Comparison of ENCODE assay signal across 2 cellular contexts in genomic region chr16:85688586-85689284, GRCh38.
A peak's percentile ranks its signal among the peaks of the same experiment; 100 is the strongest.
TF ChIP-seq lines count a peak whose summit lies in the region.

TSS of gene GINS2 (minus strand) at chr16:85688954. CDS start at chr16:85688898, 56 bp downstream.

TF ChIP-seq in HEK293, 187 proteins besides CTCF, POLR2A, EP300 and RAD21 (continued from another document and continues in another):
- TF ChIP-seq PRDM4 (tag by site-specific recombination; IDR thresholded peaks at IDR 0.05), result no peak
- TF ChIP-seq ZNF514 (tag by site-specific recombination; IDR thresholded peaks at IDR 0.05), result no peak
- TF ChIP-seq ZNF548 (tag by site-specific recombination; IDR thresholded peaks at IDR 0.05), result no peak
- TF ChIP-seq IKZF3 (tag by site-specific recombination; IDR thresholded peaks at IDR 0.05), result no peak
- TF ChIP-seq MZF1 (tag by site-specific recombination; IDR thresholded peaks at IDR 0.05; ENCODE audit: borderline replicate concordance), result no peak
- 0 out of 2 replicates have a peak, but pooled peaks have one; percentile 17 for TF ChIP-seq GLIS1 (tag by site-specific recombination; IDR thresholded peaks at IDR 0.05)
- 0 out of 2 replicates have a peak, but pooled peaks have one; percentile 19 for TF ChIP-seq ZNF513 (tag by site-specific recombination; IDR thresholded peaks at IDR 0.05)
- no peak for TF ChIP-seq ZBTB10 (tag by site-specific recombination; IDR thresholded peaks at IDR 0.05)
- TF ChIP-seq ZNF174 (tag by site-specific recombination; IDR thresholded peaks at IDR 0.05), result no peak
- peak; percentile 35; the same call in 1 of the 2 replicates for TF ChIP-seq KLF1 (tag by site-specific recombination; IDR thresholded peaks at IDR 0.05)
- no peak for TF ChIP-seq ZNF664 (tag by site-specific recombination; IDR thresholded peaks at IDR 0.05)
- TF ChIP-seq PATZ1 (tag by site-specific recombination; IDR thresholded peaks at IDR 0.05), result peak; percentile 42; the same call in 1 of the 2 replicates
- TF ChIP-seq ZNF626 (tag by site-specific recombination; IDR thresholded peaks at IDR 0.05), result no peak
- TF ChIP-seq ZNF404 (tag by site-specific recombination; IDR thresholded peaks at IDR 0.05), result no peak
- TF ChIP-seq ZNF624 (tag by site-specific recombination; IDR thresholded peaks at IDR 0.05), result no peak
- TF ChIP-seq ZNF645 (tag by site-specific recombination; IDR thresholded peaks at IDR 0.05), result no peak
- TF ChIP-seq ZFP41 (tag by site-specific recombination; IDR thresholded peaks at IDR 0.05; ENCODE audit: borderline replicate concordance), result no peak
- TF ChIP-seq ZNF184 (tag by site-specific recombination; IDR thresholded peaks at IDR 0.05), result no peak
- TF ChIP-seq ZNF701 (tag by site-specific recombination; IDR thresholded peaks at IDR 0.05), result no peak
- TF ChIP-seq GLIS2 (tag by site-specific recombination; IDR thresholded peaks at IDR 0.05), result peak; percentile 33; the same call in 1 of the 2 replicates
- no peak for TF ChIP-seq ZNF707 (tag by site-specific recombination; IDR thresholded peaks at IDR 0.05)

TF ChIP-seq in SK-N-SH, 30 proteins besides CTCF, POLR2A, EP300 and RAD21 (continued from another document):
- TF ChIP-seq PBX3 (IDR thresholded peaks at IDR 0.05) (no peak; the same call in 1 of the 2 replicates), TAF1 (IDR thresholded peaks at IDR 0.05; ENCODE audit: borderline replicate concordance, low read depth, low read length) (peak; percentile 12; the same call in 1 of the 2 replicates), NRF1 (IDR thresholded peaks at IDR 0.05; ENCODE audit: low read depth, low read length) (peak; percentile 44; the same call in 1 of the 2 replicates), USF1 (IDR thresholded peaks at IDR 0.05; ENCODE audit: borderline replicate concordance, low read depth) (no peak), MXI1 (IDR thresholded peaks at IDR 0.05; ENCODE audit: low read depth, low read length) (0 out of 2 replicates have a peak, but pooled peaks have one; percentile 34), JUND (IDR thresholded peaks at IDR 0.05) (no peak), TEAD4 (IDR thresholded peaks at IDR 0.05; ENCODE audit: borderline replicate concordance, insufficient read depth) (no peak), YY1 (IDR thresholded peaks at IDR 0.05; ENCODE audit: low read depth) (0 out of 2 replicates have a peak, but pooled peaks have one; percentile 22)
